In the genomic region with DNA sequence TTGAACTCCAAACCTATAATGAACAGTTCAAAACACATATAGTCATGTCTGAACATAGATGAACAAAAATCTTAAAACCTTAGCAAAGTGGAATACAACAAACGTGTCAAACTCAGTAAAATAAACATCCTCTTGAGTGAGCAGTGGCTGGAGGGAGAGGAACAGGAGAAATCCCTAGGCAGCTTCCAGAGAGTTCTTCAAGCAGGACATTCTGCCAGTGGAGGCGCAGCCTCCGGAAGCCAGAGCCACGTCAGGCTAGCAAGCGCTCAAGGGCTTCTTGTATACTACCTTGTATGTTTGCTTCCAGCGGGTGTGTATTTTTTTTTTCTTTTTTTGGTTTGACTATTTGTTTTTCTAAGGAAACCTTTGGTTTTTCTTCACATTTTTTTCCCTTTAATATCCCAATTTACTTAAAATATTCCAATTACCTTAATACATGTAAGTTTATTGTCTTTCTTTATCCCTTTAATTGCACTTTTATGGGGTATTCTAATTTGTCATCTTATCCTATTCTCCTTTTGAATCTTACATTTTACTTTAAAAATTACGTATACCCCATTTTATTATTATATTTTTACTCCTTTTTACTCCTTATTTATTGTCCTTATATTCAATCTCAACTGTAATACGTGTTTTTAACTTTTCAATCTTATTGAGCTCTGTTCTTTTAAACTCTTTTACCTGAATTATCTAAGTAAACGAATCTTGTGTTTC, we compare ENCODE assay signal across 1 cellular context.
TF ChIP-seq lines count a peak whose summit lies in the region.

No MANE protein-coding gene starts in this region.

TF ChIP-seq in endothelial cell of umbilical vein, 7 proteins besides CTCF, POLR2A, EP300 and RAD21:
- TF ChIP-seq MAX (IDR thresholded peaks at IDR 0.05; ENCODE audit: insufficient read depth, insufficient read length) (no peak), MYC (IDR thresholded peaks at IDR 0.05; ENCODE audit: low read depth, low read length) (no peak), EZH2 (IDR thresholded peaks at IDR 0.05; ENCODE audit: borderline replicate concordance, low read depth, low read length, severe bottlenecking) (no peak), POLR2AphosphoS5 (IDR thresholded peaks at IDR 0.05; ENCODE audit: insufficient read depth, low read depth, low read length) (no peak), FOS (IDR thresholded peaks at IDR 0.05; ENCODE audit: borderline replicate concordance, insufficient read depth, low read length) (no peak), GATA2 (IDR thresholded peaks at IDR 0.05; ENCODE audit: insufficient read depth, insufficient read length, low read depth, low read length) (no peak), JUN (IDR thresholded peaks at IDR 0.05; ENCODE audit: borderline replicate concordance, insufficient read depth, insufficient read length, low read depth) (no peak)
TF ChIP-seq in endothelial cell of umbilical vein: peak in this region for 0.
